Comparison of ENCODE assay signal across 11 cellular contexts in genomic region chr9:95383198-95383673, GRCh38.
DNase-seq lines count a peak whose midpoint lies in the region; ATAC-seq and TF ChIP-seq lines count a peak whose summit lies in the region.
"Had no signal": no experiment of that assay in that cellular context is flagged by ENCODE, and none has a peak within 500 bp of the region (broad histone marks: within the 10 kb centered on the region; RNA-seq: fewer than 3 reads in every experiment).

No MANE protein-coding gene starts in this region.

- DNase-seq in AG08396 (ENCODE audit: low spot score) (peak; percentile 59), HS-27A (ENCODE audit: low read depth) (peak; percentile 90), T1000 (lab: John Stamatoyannopoulos, UW) (peak; percentile 47), foreskin keratinocyte (peak; percentile 85 to 93), OCI-LY7 (ENCODE audit: low spot score) (no peak), WTC11 (ENCODE audit: low spot score) (no peak)
- no peak for DNase-seq in activated T-helper 1 cell treated with anti-CD3 and anti-CD28 coated beads, Interleukin-12 subunit alpha, Interleukin-12 subunit beta, Interleukin-2, Interleukin-4 antibody, amounts not matched to agents 30 ng/mL and 10 ng/mL and 1 ng/mL, durations not matched to agents 14 hours and 24 hours and 36 hours (ENCODE audit: low spot score)
- DNase-seq: CD4-positive, alpha-beta memory T cell; gastrocnemius medialis; NCI-H1694 treated with DMSO at 0.1 percent for 48 hours had no signal

- POLR2A ChIA-PET in OCI-LY7 (lab: Charles Lee) (no interaction called here), WTC11 (lab: Charles Lee) (no interaction called here)

- no peaks in the 10 kb centered on the region for H3K36me3 Mint-ChIP-seq in activated T-helper 1 cell treated with anti-CD3 and anti-CD28 coated beads, Interleukin-12 subunit alpha, Interleukin-12 subunit beta, Interleukin-2, Interleukin-4 antibody, amounts not matched to agents 30 ng/mL and 10 ng/mL and 1 ng/mL, durations not matched to agents 14 hours and 24 hours and 36 hours (ENCODE audit: low read depth)
- H3K36me3 Mint-ChIP-seq in WTC11: no peaks in the 10 kb centered on the region
- H3K36me3 Mint-ChIP-seq: CD4-positive, alpha-beta memory T cell had no signal

- intact Hi-C loops in activated T-helper 1 cell treated with anti-CD3 and anti-CD28 coated beads, Interleukin-12 subunit alpha, Interleukin-12 subunit beta, Interleukin-2, Interleukin-4 antibody, amounts not matched to agents 30 ng/mL and 10 ng/mL and 1 ng/mL, durations not matched to agents 14 hours and 24 hours and 36 hours (cut with micrococcal nuclease): no loop called here
- intact Hi-C loops in OCI-LY7 (cut with micrococcal nuclease; ENCODE audit: unreplicated experiment): no loop called here

- H3K27me3 Mint-ChIP-seq in activated T-helper 1 cell treated with anti-CD3 and anti-CD28 coated beads, Interleukin-12 subunit alpha, Interleukin-12 subunit beta, Interleukin-2, Interleukin-4 antibody, amounts not matched to agents 30 ng/mL and 10 ng/mL and 1 ng/mL, durations not matched to agents 14 hours and 24 hours and 36 hours (ENCODE audit: insufficient read depth): peaks cover 16% of the 10 kb centered on the region
- H3K27me3 Mint-ChIP-seq in WTC11 (ENCODE audit: low read depth): no peaks in the 10 kb centered on the region

- H3K9me3 ChIP-seq in OCI-LY7 (ENCODE audit: low read length): no peaks in the 10 kb centered on the region
- H3K9me3 ChIP-seq: gastrocnemius medialis had no signal

- H3K27ac ChIP-seq in foreskin keratinocyte: no peak overlapping the region
- no peak overlapping the region for H3K27ac ChIP-seq in OCI-LY7 (ENCODE audit: low read depth, low read length, poor library complexity, severe bottlenecking)
- H3K27ac ChIP-seq: gastrocnemius medialis had no signal

- no peak for TF ChIP-seq CTCF in foreskin keratinocyte (conservative IDR thresholded peaks at IDR 0.05)
- no peak for TF ChIP-seq CTCF in OCI-LY7 (conservative IDR thresholded peaks at IDR 0.05; ENCODE audit: low read length)
- no peak for TF ChIP-seq CTCF in WTC11 (IDR thresholded peaks at IDR 0.05)

- no peaks in the 10 kb centered on the region for H3K27me3 ChIP-seq in foreskin keratinocyte

- no peaks in the 10 kb centered on the region for H4K20me1 ChIP-seq in OCI-LY7 (ENCODE audit: insufficient read depth, low read length)

- H3K79me2 ChIP-seq in OCI-LY7 (ENCODE audit: insufficient read depth, low read depth, low read length): no peaks in the 10 kb centered on the region

- CTCF ChIA-PET in OCI-LY7 (lab: Charles Lee; ENCODE audit: unreplicated experiment) (no interaction called here), WTC11 (lab: Charles Lee) (no interaction called here)

- H2AFZ ChIP-seq in OCI-LY7 (ENCODE audit: low read length): no peak overlapping the region

- no peaks in the 10 kb centered on the region for H3K4me1 Mint-ChIP-seq in activated T-helper 1 cell treated with anti-CD3 and anti-CD28 coated beads, Interleukin-12 subunit alpha, Interleukin-12 subunit beta, Interleukin-2, Interleukin-4 antibody, amounts not matched to agents 30 ng/mL and 10 ng/mL and 1 ng/mL, durations not matched to agents 14 hours and 24 hours and 36 hours (ENCODE audit: low read depth)
- H3K4me1 Mint-ChIP-seq in WTC11: no peaks in the 10 kb centered on the region

- H3K36me3 ChIP-seq in OCI-LY7 (ENCODE audit: insufficient read depth, low read length): no peaks in the 10 kb centered on the region
- H3K36me3 ChIP-seq: gastrocnemius medialis had no signal

- peaks cover 10% of the 10 kb centered on the region for H3K4me1 ChIP-seq in foreskin keratinocyte
- no peaks in the 10 kb centered on the region for H3K4me1 ChIP-seq in OCI-LY7 (ENCODE audit: insufficient read depth, low read length, poor library complexity, severe bottlenecking)
- H3K4me1 ChIP-seq: gastrocnemius medialis had no signal

- no peak overlapping the region for H3K27ac Mint-ChIP-seq in activated T-helper 1 cell treated with anti-CD3 and anti-CD28 coated beads, Interleukin-12 subunit alpha, Interleukin-12 subunit beta, Interleukin-2, Interleukin-4 antibody, amounts not matched to agents 30 ng/mL and 10 ng/mL and 1 ng/mL, durations not matched to agents 14 hours and 24 hours and 36 hours
- H3K27ac Mint-ChIP-seq in WTC11: no peak overlapping the region
- H3K27ac Mint-ChIP-seq: CD4-positive, alpha-beta memory T cell had no signal

- H3K9me3 Mint-ChIP-seq in activated T-helper 1 cell treated with anti-CD3 and anti-CD28 coated beads, Interleukin-12 subunit alpha, Interleukin-12 subunit beta, Interleukin-2, Interleukin-4 antibody, amounts not matched to agents 30 ng/mL and 10 ng/mL and 1 ng/mL, durations not matched to agents 14 hours and 24 hours and 36 hours: no peaks in the 10 kb centered on the region
- H3K9me3 Mint-ChIP-seq in WTC11: peaks cover 2% of the 10 kb centered on the region
- H3K9me3 Mint-ChIP-seq: CD4-positive, alpha-beta memory T cell had no signal

- H3K9me2 ChIP-seq in OCI-LY7 (ENCODE audit: insufficient read depth, low read length): no peaks in the 10 kb centered on the region

- peak; percentile 81 for ATAC-seq in foreskin keratinocyte
- no peak for ATAC-seq in GM19452 (IDR thresholded peaks at IDR 0.05; ENCODE audit: unreplicated experiment)
- no peak for ATAC-seq in WTC11
- ATAC-seq: gastrocnemius medialis had no signal

- H3K4me3 ChIP-seq in OCI-LY7 (ENCODE audit: low read depth, low read length, poor library complexity, severe bottlenecking): no peak overlapping the region
- H3K4me3 ChIP-seq: gastrocnemius medialis had no signal

- no TSS peak for BruUV-seq in OCI-LY7 (replicated peaks; lab: Mats Ljungman, UMichigan)

- no peak overlapping the region for H3K4me2 ChIP-seq in OCI-LY7 (ENCODE audit: low read length)

- H3K4me3 Mint-ChIP-seq in activated T-helper 1 cell treated with anti-CD3 and anti-CD28 coated beads, Interleukin-12 subunit alpha, Interleukin-12 subunit beta, Interleukin-2, Interleukin-4 antibody, amounts not matched to agents 30 ng/mL and 10 ng/mL and 1 ng/mL, durations not matched to agents 14 hours and 24 hours and 36 hours: no peak overlapping the region
- no peak overlapping the region for H3K4me3 Mint-ChIP-seq in WTC11
- H3K4me3 Mint-ChIP-seq: CD4-positive, alpha-beta memory T cell had no signal

TF ChIP-seq in WTC11, 78 proteins besides CTCF, POLR2A, EP300 and RAD21 (continues in another document):
- TF ChIP-seq ZNF416 (CRISPR knock-in tag; IDR thresholded peaks at IDR 0.05): no peak
- TF ChIP-seq SP1 (CRISPR knock-in tag; conservative IDR thresholded peaks at IDR 0.05): no peak
- no peak for TF ChIP-seq TCF7 (CRISPR knock-in tag; IDR thresholded peaks at IDR 0.05; ENCODE audit: low read depth)
- TF ChIP-seq ZNF423 (CRISPR knock-in tag; IDR thresholded peaks at IDR 0.05): no peak
- no peak for TF ChIP-seq AR (CRISPR knock-in tag; IDR thresholded peaks at IDR 0.05)
- no peak for TF ChIP-seq ZNF317 (CRISPR knock-in tag; IDR thresholded peaks at IDR 0.05; ENCODE audit: borderline replicate concordance, low read depth)
- no peak for TF ChIP-seq IRF1 (CRISPR knock-in tag; IDR thresholded peaks at IDR 0.05)
- no peak for TF ChIP-seq NR3C1 (CRISPR knock-in tag; conservative IDR thresholded peaks at IDR 0.05; ENCODE audit: low read depth)
- no peak for TF ChIP-seq CREB1 (CRISPR knock-in tag; IDR thresholded peaks at IDR 0.05)
- TF ChIP-seq NFE2L1 (CRISPR knock-in tag; IDR thresholded peaks at IDR 0.05): no peak
- TF ChIP-seq CBFB (CRISPR knock-in tag; IDR thresholded peaks at IDR 0.05; ENCODE audit: low read depth): no peak
- no peak for TF ChIP-seq TP53 (CRISPR knock-in tag; IDR thresholded peaks at IDR 0.05)
- no peak for TF ChIP-seq ZSCAN18 (CRISPR knock-in tag; IDR thresholded peaks at IDR 0.05)

Comparison
In these comparisons a context has a peak if more than half of its experiments do, and no peak if none do; other contexts are left out.
1. DNase-seq: peak in AG08396 (single experiment), HS-27A (single experiment), T1000 (single experiment) and foreskin keratinocyte (2 of 2); none in activated T-helper 1 cell treated with anti-CD3 and anti-CD28 coated beads, Interleukin-12 subunit alpha, Interleukin-12 subunit beta, Interleukin-2, Interleukin-4 antibody, amounts not matched to agents 30 ng/mL and 10 ng/mL and 1 ng/mL, durations not matched to agents 14 hours and 24 hours and 36 hours (single experiment), OCI-LY7 (single experiment) and WTC11 (single experiment).